Comparison of ENCODE assay signal across 21 cellular contexts in genomic region chr14:90438841-90439240, GRCh38.
"Had no signal": no experiment of that assay in that cellular context is flagged by ENCODE, and none has a peak within 500 bp of the region (broad histone marks: within the 10 kb centered on the region; RNA-seq: fewer than 3 reads in every experiment).

No MANE protein-coding gene starts in this region.

- H3K4me3 ChIP-seq: left ventricle myocardium inferior, lower lobe of right lung, pancreas, right lobe of liver, smooth muscle cell, stomach, thyroid gland had no signal

- H3K27me3 ChIP-seq: pancreas, right lobe of liver, stomach, thyroid gland had no signal

- H3K36me3 Mint-ChIP-seq: naive B cell; natural killer cell treated with Interleukin-12 subunit alpha and Interleukin-12 subunit beta and Interleukin-15 and Interleukin-18, amount 100 ng/mL, for 72 hours; stimulated activated effector memory CD8-positive, alpha-beta T cell treated with anti-CD3 and anti-CD28 coated beads, Interleukin-12 subunit alpha, Interleukin-12 subunit beta, amount 100 ng/mL, for 72 hours had no signal

- H3K27ac ChIP-seq: left ventricle myocardium inferior, lower lobe of right lung, neutrophil, pancreas, right lobe of liver, stomach, thyroid gland had no signal

- H3K9me3 Mint-ChIP-seq: effector memory CD8-positive, alpha-beta T cell; naive B cell; natural killer cell treated with Interleukin-12 subunit alpha and Interleukin-12 subunit beta and Interleukin-15 and Interleukin-18, amount 100 ng/mL, for 72 hours; neural crest cell; stimulated activated effector memory CD8-positive, alpha-beta T cell treated with anti-CD3 and anti-CD28 coated beads, Interleukin-12 subunit alpha, Interleukin-12 subunit beta, amount 100 ng/mL, for 72 hours had no signal

- DNase-seq: cortex of kidney; effector memory CD8-positive, alpha-beta T cell; head of caudate nucleus; left colon; left ventricle myocardium inferior; lower lobe of right lung; naive B cell; pancreas; right lobe of liver; stimulated activated CD4-positive, alpha-beta T cell treated with anti-CD3 and anti-CD28 coated beads, Interleukin-2, amount 100 ng/mL, for 24 hours; stimulated activated CD4-positive, alpha-beta T cell treated with anti-CD3 and anti-CD28 coated beads, Interleukin-4, amount 100 ng/mL, for 24 hours; stimulated activated naive CD4-positive, alpha-beta T cell treated with Interleukin-2 at 50 U/mL for 16 hours; stomach; thyroid gland had no signal

- H3K4me2 ChIP-seq: smooth muscle cell had no signal

- H3K9me3 ChIP-seq: left ventricle myocardium inferior, lower lobe of right lung, neutrophil, pancreas, right lobe of liver, stomach, thyroid gland had no signal

- H3K4me3 Mint-ChIP-seq: effector memory CD8-positive, alpha-beta T cell; naive B cell; natural killer cell treated with Interleukin-12 subunit alpha and Interleukin-12 subunit beta and Interleukin-15 and Interleukin-18, amount 100 ng/mL, for 72 hours; neural crest cell; stimulated activated effector memory CD8-positive, alpha-beta T cell treated with anti-CD3 and anti-CD28 coated beads, Interleukin-12 subunit alpha, Interleukin-12 subunit beta, amount 100 ng/mL, for 72 hours had no signal

- H3K27ac Mint-ChIP-seq: effector memory CD8-positive, alpha-beta T cell; naive B cell; natural killer cell treated with Interleukin-12 subunit alpha and Interleukin-12 subunit beta and Interleukin-15 and Interleukin-18, amount 100 ng/mL, for 72 hours; stimulated activated effector memory CD8-positive, alpha-beta T cell treated with anti-CD3 and anti-CD28 coated beads, Interleukin-12 subunit alpha, Interleukin-12 subunit beta, amount 100 ng/mL, for 72 hours had no signal

- FAIRE-seq: endometrium, frontal cortex, pancreas had no signal

- H3K36me3 ChIP-seq: left ventricle myocardium inferior, lower lobe of right lung, neutrophil, pancreas, right lobe of liver, stomach, thyroid gland had no signal

- H3K4me1 ChIP-seq: pancreas, right lobe of liver, stomach had no signal

- ATAC-seq: effector memory CD8-positive, alpha-beta T cell; left colon; lower lobe of right lung; natural killer cell treated with Interleukin-12 subunit alpha and Interleukin-12 subunit beta and Interleukin-15 and Interleukin-18, amount 100 ng/mL, for 72 hours; pancreas; right lobe of liver; stimulated activated effector memory CD8-positive, alpha-beta T cell treated with anti-CD3 and anti-CD28 coated beads, Interleukin-12 subunit alpha, Interleukin-12 subunit beta, amount 100 ng/mL, for 72 hours had no signal

- H3K4me1 Mint-ChIP-seq: naive B cell; stimulated activated effector memory CD8-positive, alpha-beta T cell treated with anti-CD3 and anti-CD28 coated beads, Interleukin-12 subunit alpha, Interleukin-12 subunit beta, amount 100 ng/mL, for 72 hours had no signal
